In the genomic region with DNA sequence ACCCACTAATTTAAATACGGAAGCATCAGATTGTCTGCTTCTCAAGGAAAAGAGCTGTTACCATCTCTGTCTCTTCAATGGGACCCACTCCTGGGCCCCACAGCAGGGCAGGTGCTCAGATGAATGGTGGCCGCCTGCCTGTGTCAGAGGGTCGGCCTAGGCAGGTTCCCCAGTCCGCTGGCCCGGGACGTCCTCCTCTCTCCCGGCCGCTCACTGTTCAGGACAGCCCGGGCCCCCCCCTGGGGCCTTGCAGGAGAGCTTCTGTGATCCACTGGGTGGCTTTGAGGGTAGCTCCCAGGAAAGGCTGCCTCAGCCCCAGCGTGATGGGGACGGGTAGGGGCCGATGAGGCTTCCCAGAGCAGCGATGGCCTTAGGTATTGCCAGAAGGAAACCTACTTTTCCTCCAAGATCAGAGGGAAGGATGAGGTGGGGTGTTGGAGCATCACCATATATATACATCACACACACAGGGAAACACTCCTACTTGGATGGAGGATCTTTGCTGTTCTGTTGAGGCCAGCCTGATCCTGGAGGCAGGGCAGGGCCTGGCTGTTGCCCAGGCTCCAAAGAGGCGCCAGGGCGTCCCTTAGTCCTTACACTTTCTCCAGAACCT, we compare ENCODE assay signal across 9 cellular contexts.
"Had no signal": no experiment of that assay in that cellular context is flagged by ENCODE, and none has a peak within 500 bp of the region (broad histone marks: within the 10 kb centered on the region; RNA-seq: fewer than 3 reads in every experiment).

No MANE protein-coding gene starts in this region.

- H3K9me3 Mint-ChIP-seq: activated CD4-positive, alpha-beta memory T cell treated with anti-CD3 and anti-CD28 coated beads for 36 hours; activated T-cell treated with anti-CD3 and anti-CD28 coated beads, Interleukin-2, amount 50 U/mL, for 72 hours had no signal

- H3K27me3 ChIP-seq: cardiac muscle cell, gastrocnemius medialis had no signal

- H3K27me3 Mint-ChIP-seq: activated CD4-positive, alpha-beta memory T cell treated with anti-CD3 and anti-CD28 coated beads for 36 hours had no signal

- H3K27ac Mint-ChIP-seq: activated CD4-positive, alpha-beta memory T cell treated with anti-CD3 and anti-CD28 coated beads for 36 hours; activated T-cell treated with anti-CD3 and anti-CD28 coated beads, Interleukin-2, amount 50 U/mL, for 72 hours had no signal

- H3K36me3 Mint-ChIP-seq: activated CD4-positive, alpha-beta memory T cell treated with anti-CD3 and anti-CD28 coated beads for 36 hours had no signal

- H3K4me3 ChIP-seq: cardiac muscle cell, gastrocnemius medialis had no signal

- H3K36me3 ChIP-seq: cardiac muscle cell had no signal

- ATAC-seq: activated T-cell treated with anti-CD3 and anti-CD28 coated beads, Interleukin-2, amount 50 U/mL, for 72 hours; gastrocnemius medialis had no signal

- H3K4me3 Mint-ChIP-seq: activated CD4-positive, alpha-beta memory T cell treated with anti-CD3 and anti-CD28 coated beads for 36 hours; activated T-cell treated with anti-CD3 and anti-CD28 coated beads, Interleukin-2, amount 50 U/mL, for 72 hours had no signal

- DNase-seq: activated CD4-positive, alpha-beta memory T cell treated with anti-CD3 and anti-CD28 coated beads for 36 hours; activated CD4-positive, CD25-positive, alpha-beta regulatory T cell treated with anti-CD3 and anti-CD28 coated beads, Interleukin-2, amount 50 U/mL, for 72 hours; activated naive CD4-positive, alpha-beta T cell; activated T-cell treated with anti-CD3 and anti-CD28 coated beads, Interleukin-2, amount 50 U/mL, for 72 hours; aorta; effector CD4-positive, alpha-beta T cell; gastrocnemius medialis; stimulated activated CD4-positive, alpha-beta T cell treated with anti-CD3 and anti-CD28 coated beads, Interleukin-4, amount 100 ng/mL, for 4 hours had no signal

- H3K9me3 ChIP-seq: gastrocnemius medialis had no signal

- H3K27ac ChIP-seq: cardiac muscle cell, gastrocnemius medialis had no signal
